ENCODE assay signal across 8 cellular contexts in the genomic region with DNA sequence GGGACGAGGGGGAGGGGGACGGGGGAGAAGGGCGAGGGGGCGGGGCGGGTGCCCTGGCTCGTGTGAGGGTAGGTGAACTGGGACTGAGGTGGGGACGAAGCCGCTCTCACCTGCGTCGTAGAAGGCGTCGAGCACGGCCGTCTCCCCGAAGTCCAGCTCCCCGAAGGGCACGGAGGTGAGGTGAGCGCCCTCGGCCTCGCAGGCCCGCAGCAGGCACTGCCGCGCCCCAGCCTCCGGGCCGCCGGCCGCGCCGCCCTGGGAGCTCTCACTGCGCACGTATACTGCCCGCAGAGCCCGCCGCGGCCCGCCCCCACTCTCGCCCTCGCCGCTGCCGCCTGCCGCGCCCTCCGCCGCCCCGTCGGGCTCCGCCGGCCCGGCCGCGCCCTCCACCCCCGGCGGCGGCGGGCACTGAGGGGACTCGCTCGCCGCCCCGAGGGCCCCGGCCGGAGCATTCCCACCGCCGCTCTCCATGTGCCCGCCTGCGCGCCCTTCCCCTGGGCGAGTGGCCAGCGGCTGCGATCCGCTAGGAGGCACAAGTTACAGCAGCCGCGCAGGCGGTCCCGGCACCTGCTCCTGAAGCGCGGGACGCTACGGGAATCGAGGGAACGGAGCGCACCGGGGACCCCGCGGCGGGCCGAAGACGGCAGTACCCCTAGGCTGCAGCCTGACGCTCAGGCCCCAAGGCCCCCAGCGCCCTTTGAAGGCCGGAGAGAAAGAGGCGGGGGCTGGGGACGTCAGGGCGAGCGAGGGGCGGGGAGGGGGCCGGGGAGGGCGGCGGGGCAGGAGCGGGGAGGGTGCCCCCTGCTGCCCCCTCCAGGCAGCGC. TPM values are rescaled to one million over a fixed set of nuclear protein-coding genes. Genes with fewer than 3 reads are reported as not detected.
DNase-seq lines count a peak whose midpoint lies in the region; ATAC-seq and TF ChIP-seq lines count a peak whose summit lies in the region.

Gene MAP3K15 (minus strand): TSS at position 718 of the 824 bp plus-strand sequence. CDS start 247 bp downstream, at position 471.

- no peaks in the 10 kb centered on the region for H3K36me3 ChIP-seq in CD8-positive, alpha-beta memory T cell (ENCODE audit: insufficient read depth, low read length)
- H3K36me3 ChIP-seq in HAP-1 (replicated peaks) = no peaks in the 10 kb centered on the region
- H3K36me3 ChIP-seq in neuron (ENCODE audit: insufficient read depth, low read length) = no peaks in the 10 kb centered on the region

- H2AFZ ChIP-seq in neuron (ENCODE audit: low read depth, low read length) = no peak within 1 kb of the TSS

- H3K27ac Mint-ChIP-seq in CD8-positive, alpha-beta memory T cell = no peak within 1 kb of the TSS
- H3K27ac Mint-ChIP-seq in T-helper 1 cell treated with Interleukin-12 subunit alpha and Interleukin-12 subunit beta and Interleukin-4 antibody, amounts not matched to agents 30 μg/mL and 1 μg/mL, for 36 hours = no peak within 1 kb of the TSS

- ATAC-seq in GM21390 (IDR thresholded peaks at IDR 0.05; ENCODE audit: unreplicated experiment) (no peak), GM21381 (IDR thresholded peaks at IDR 0.05; ENCODE audit: unreplicated experiment) (no peak), HG02884 (IDR thresholded peaks at IDR 0.05; ENCODE audit: unreplicated experiment) (no peak)

- H3K9me3 Mint-ChIP-seq in CD8-positive, alpha-beta memory T cell = peaks cover 0 to 29% (median 8%) of the 10 kb centered on the region in 5 donors
- no peaks in the 10 kb centered on the region for H3K9me3 Mint-ChIP-seq in T-helper 1 cell treated with Interleukin-12 subunit alpha and Interleukin-12 subunit beta and Interleukin-4 antibody, amounts not matched to agents 30 μg/mL and 1 μg/mL, for 36 hours

- POLR2A ChIA-PET in CD8-positive, alpha-beta memory T cell (lab: Charles Lee) = no interaction called here

- peak within 1 kb of the TSS in 6 of 7 donors; percentile 48 to 72 (median 62) for H3K4me3 Mint-ChIP-seq in CD8-positive, alpha-beta memory T cell
- H3K4me3 Mint-ChIP-seq in T-helper 1 cell treated with Interleukin-12 subunit alpha and Interleukin-12 subunit beta and Interleukin-4 antibody, amounts not matched to agents 30 μg/mL and 1 μg/mL, for 36 hours = peak within 1 kb of the TSS; percentile 53

- H3K27ac ChIP-seq in CD8-positive, alpha-beta memory T cell (ENCODE audit: low read depth, low read length) = no peak within 1 kb of the TSS

- H3K9me3 ChIP-seq in CD8-positive, alpha-beta memory T cell (ENCODE audit: low read length) = no peaks in the 10 kb centered on the region
- no peaks in the 10 kb centered on the region for H3K9me3 ChIP-seq in HAP-1
- H3K9me3 ChIP-seq in neuron (ENCODE audit: low read length) = no peaks in the 10 kb centered on the region

- peak in 1 of 5 donors; percentile 3 for DNase-seq in CD8-positive, alpha-beta memory T cell
- DNase-seq in HAP-1 (ENCODE audit: low spot score in 2 of 2) (peak; percentile 56 to 77), epithelial cell of proximal tubule (ENCODE audit: low read depth) (no peak)

- H3K36me3 Mint-ChIP-seq in CD8-positive, alpha-beta memory T cell = peaks cover 0 to 4% (median 0%) of the 10 kb centered on the region in 3 donors
- no peaks in the 10 kb centered on the region for H3K36me3 Mint-ChIP-seq in T-helper 1 cell treated with Interleukin-12 subunit alpha and Interleukin-12 subunit beta and Interleukin-4 antibody, amounts not matched to agents 30 μg/mL and 1 μg/mL, for 36 hours (ENCODE audit: low read depth)

- no peaks in the 10 kb centered on the region for H3K27me3 ChIP-seq in CD8-positive, alpha-beta memory T cell (ENCODE audit: insufficient read depth, low read length, poor library complexity, severe bottlenecking)
- H3K27me3 ChIP-seq in HAP-1 (ENCODE audit: low read depth) = no peaks in the 10 kb centered on the region
- peaks cover 6% of the 10 kb centered on the region for H3K27me3 ChIP-seq in neuron (ENCODE audit: insufficient read depth, low read length)

- H3K4me3 ChIP-seq in CD8-positive, alpha-beta memory T cell (ENCODE audit: low read length) = no peak within 1 kb of the TSS
- H3K4me3 ChIP-seq in HAP-1 (peak within 1 kb of the TSS; percentile 60), epithelial cell of proximal tubule (ENCODE audit: low read depth, low read length) (peak within 1 kb of the TSS; percentile 23), neuron (ENCODE audit: low read length) (peak within 1 kb of the TSS; percentile 39)

- in situ Hi-C loops in HAP-1 (cut with MboI; ENCODE audit: low sequenced_read_pairs) = no loop called here

- TF ChIP-seq CTCF in epithelial cell of proximal tubule (conservative IDR thresholded peaks at IDR 0.05; ENCODE audit: low read depth, low read length) = no peak

- H3K4me1 ChIP-seq in CD8-positive, alpha-beta memory T cell (ENCODE audit: insufficient read depth, low read length) = no peaks in the 10 kb centered on the region
- H3K4me1 ChIP-seq in HAP-1 (peaks cover 3% of the 10 kb centered on the region; the same call in 1 of the 2 replicates), neuron (ENCODE audit: insufficient read depth, low read length) (no peaks in the 10 kb centered on the region)

- H3K27me3 Mint-ChIP-seq in CD8-positive, alpha-beta memory T cell = peaks cover 13 to 33% of the 10 kb centered on the region in 2 donors
- peaks cover 43% of the 10 kb centered on the region for H3K27me3 Mint-ChIP-seq in T-helper 1 cell treated with Interleukin-12 subunit alpha and Interleukin-12 subunit beta and Interleukin-4 antibody, amounts not matched to agents 30 μg/mL and 1 μg/mL, for 36 hours (ENCODE audit: low read depth)

- CTCF ChIA-PET in CD8-positive, alpha-beta memory T cell (lab: Charles Lee) = no interaction called here

- peaks cover 0 to 11% (median 0%) of the 10 kb centered on the region in 3 donors for H3K4me1 Mint-ChIP-seq in CD8-positive, alpha-beta memory T cell
- H3K4me1 Mint-ChIP-seq in T-helper 1 cell treated with Interleukin-12 subunit alpha and Interleukin-12 subunit beta and Interleukin-4 antibody, amounts not matched to agents 30 μg/mL and 1 μg/mL, for 36 hours (ENCODE audit: low read depth) = no peaks in the 10 kb centered on the region

RNA-seq across cellular contexts. Expression of gene MAP3K15, which starts in this region (rescaled TPM):
- under 1 TPM; 0.13 to 0.28 TPM for total RNA-seq in CD8-positive, alpha-beta memory T cell
- not detected for polyA plus RNA-seq in CD8-positive, alpha-beta memory T cell
- total RNA-seq in epithelial cell of proximal tubule = 1.7 and 6.1 TPM in 2 replicates
